Comparison of ENCODE assay signal across 18 cellular contexts in the genomic region with DNA sequence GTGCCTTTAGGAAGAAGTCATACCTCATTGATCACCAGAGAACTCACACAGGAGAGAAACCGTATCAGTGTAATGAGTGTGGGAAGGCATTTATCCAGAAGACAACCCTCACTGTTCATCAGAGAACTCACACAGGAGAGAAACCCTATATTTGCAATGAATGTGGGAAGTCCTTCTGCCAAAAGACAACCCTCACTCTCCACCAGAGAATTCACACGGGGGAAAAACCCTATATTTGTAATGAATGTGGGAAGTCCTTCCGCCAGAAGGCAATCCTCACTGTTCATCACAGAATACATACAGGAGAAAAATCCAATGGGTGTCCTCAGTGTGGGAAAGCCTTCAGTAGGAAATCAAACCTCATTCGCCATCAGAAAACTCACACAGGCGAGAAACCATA. TPM values are rescaled to one million over a fixed set of nuclear protein-coding genes. Genes with fewer than 3 reads are reported as not detected.
DNase-seq lines count a peak whose midpoint lies in the region; ATAC-seq, FAIRE-seq and TF ChIP-seq lines count a peak whose summit lies in the region.
"Had no signal": no experiment of that assay in that cellular context is flagged by ENCODE, and none has a peak within 500 bp of the region (broad histone marks: within the 10 kb centered on the region; RNA-seq: fewer than 3 reads in every experiment).

No MANE protein-coding gene starts in this region.

- TF ChIP-seq EP300 in K562 (IDR thresholded peaks at IDR 0.05; ENCODE audit: low read length) (no peak), stomach (IDR thresholded peaks at IDR 0.05) (no peak)

- no peak overlapping the region for H2BK5ac ChIP-seq in mesendoderm (ENCODE audit: low read length)

- no peak overlapping the region for H2BK120ac ChIP-seq in mesendoderm (ENCODE audit: low read depth, low read length)

- no peak for TF ChIP-seq CTCF in HEK293 (tag by site-specific recombination; IDR thresholded peaks at IDR 0.05)
- TF ChIP-seq CTCF in K562 (IDR thresholded peaks at IDR 0.05 in 2 of 3, conservative IDR thresholded peaks at IDR 0.05 in 1 of 3; ENCODE audit: insufficient read depth in 2 of 3, low read depth in 1 of 3, low read length in 3 of 3) = no peak
- TF ChIP-seq CTCF in stomach (IDR thresholded peaks at IDR 0.05) = no peak

- H3K4me1 ChIP-seq in HEK293 (ENCODE audit: control insufficient read depth, insufficient read depth, low read length) = no peaks in the 10 kb centered on the region
- no peaks in the 10 kb centered on the region for H3K4me1 ChIP-seq in K562 (replicated peaks in 1 of 2; ENCODE audit: control insufficient read depth in 2 of 2, insufficient read depth in 2 of 2, low read length in 2 of 2)
- H3K4me1 ChIP-seq in mesendoderm (ENCODE audit: control insufficient read depth, low read depth, low read length) = no peaks in the 10 kb centered on the region
- H3K4me1 ChIP-seq in stomach = no peaks in the 10 kb centered on the region
- H3K4me1 ChIP-seq: BE2C, Caco-2, HAP-1 had no signal

- H3K18ac ChIP-seq in mesendoderm (ENCODE audit: low read length) = no peak overlapping the region

- no TSS peak for BruUV-seq in K562 (replicated peaks; lab: Mats Ljungman, UMichigan)

- H3K4ac ChIP-seq in mesendoderm (ENCODE audit: low read depth, low read length) = no peak overlapping the region

- no peaks in the 10 kb centered on the region for H3K79me1 ChIP-seq in mesendoderm (ENCODE audit: low read length)

- intact Hi-C loops in K562 (cut with micrococcal nuclease) (no loop called here), stomach (cut with DNase I; ENCODE audit: low total_unique reads) (no loop called here)

- H3K9ac ChIP-seq in K562 (ENCODE audit: insufficient read depth in 1 of 2, low read depth in 2 of 2, low read length in 2 of 2) (no peak overlapping the region), mesendoderm (ENCODE audit: low read length) (no peak overlapping the region)

- no peak for FAIRE-seq in K562 (lab: Jason Lieb, UNC)
- FAIRE-seq: A204.1, GM18507, HTR-8/SVneo had no signal

- H3K9me3 ChIP-seq in HEK293 (ENCODE audit: control insufficient read depth, insufficient read depth, low read depth, low read length) (peaks cover 65% of the 10 kb centered on the region), K562 (replicated peaks; ENCODE audit: control insufficient read depth, insufficient read depth, low read depth, low read length) (no peaks in the 10 kb centered on the region), stomach (peaks cover 57 to 100% (median 96%) of the 10 kb centered on the region in 4 donors)

- in situ Hi-C loops in K562 (cut with MboI) = no loop called here

- no peak overlapping the region for H2BK15ac ChIP-seq in mesendoderm (replicated peaks; ENCODE audit: low read depth)

- no peak overlapping the region for H3K4me2 ChIP-seq in K562 (ENCODE audit: insufficient read depth, low read length)
- no peak overlapping the region for H3K4me2 ChIP-seq in mesendoderm (ENCODE audit: low read length)

- ATAC-seq in K562 = no peak
- ATAC-seq in GM18505 (IDR thresholded peaks at IDR 0.05; ENCODE audit: unreplicated experiment) = no peak
- ATAC-seq: CD8-positive, alpha-beta T cell had no signal

- CTCF ChIA-PET in HEK293 (lab: Yijun Ruan, JAX) = no interaction called here
- CTCF ChIA-PET in K562 (lab: Yijun Ruan, JAX; ENCODE audit: low intra/inter-chr PET ratio) = no interaction called here

- no peaks in the 10 kb centered on the region for H4K20me1 ChIP-seq in K562 (replicated peaks; ENCODE audit: control insufficient read depth, insufficient read depth, low read length)

- no peak overlapping the region for H2AFZ ChIP-seq in K562 (ENCODE audit: low read depth, low read length)

- H3K4me3 ChIP-seq in HEK293 (ENCODE audit: low read depth, low read length) (no peak overlapping the region), K562 (no peak overlapping the region), mesendoderm (ENCODE audit: low read length) (peak overlapping the region; percentile 8), stomach (no peak overlapping the region)
- H3K4me3 ChIP-seq: HAP-1 had no signal

- H4K5ac ChIP-seq in mesendoderm (ENCODE audit: low read length) = no peak overlapping the region

- H3K79me2 ChIP-seq in K562 (ENCODE audit: control insufficient read depth, insufficient read depth, low read length) (no peaks in the 10 kb centered on the region), mesendoderm (ENCODE audit: control insufficient read depth, insufficient read depth, low read length) (no peaks in the 10 kb centered on the region)

- no peak overlapping the region for H3K23ac ChIP-seq in mesendoderm (ENCODE audit: low read length)

- H3K27ac ChIP-seq in HEK293 (ENCODE audit: extremely low read depth, low read depth, low read length) = no peak overlapping the region
- H3K27ac ChIP-seq in K562 (ENCODE audit: extremely low read depth, low read depth, low read length) = no peak overlapping the region
- H3K27ac ChIP-seq in mesendoderm (ENCODE audit: low read depth, low read length) = no peak overlapping the region
- H3K27ac ChIP-seq in temporal lobe (ENCODE audit: low read depth, low read length) = peak overlapping the region; percentile 2
- no peak overlapping the region for H3K27ac ChIP-seq in stomach

- no peaks in the 10 kb centered on the region for H3K9me1 ChIP-seq in K562 (ENCODE audit: control insufficient read depth, insufficient read depth, low read length)

- TF ChIP-seq RAD21 in K562 (CRISPR knock-in tag; conservative IDR thresholded peaks at IDR 0.05 in 1 of 2, IDR thresholded peaks at IDR 0.05 in 1 of 2) = no peak

- H3K36me3 ChIP-seq in HEK293 (ENCODE audit: control insufficient read depth in 2 of 2, insufficient read depth in 1 of 2, low read length in 2 of 2) (peaks cover 45 to 64% of the 10 kb centered on the region in 2 experiments), K562 (ENCODE audit: control insufficient read depth, insufficient read depth, low read length) (no peaks in the 10 kb centered on the region), mesendoderm (ENCODE audit: control insufficient read depth, insufficient read depth, low read length) (no peaks in the 10 kb centered on the region), stomach (peaks cover 0 to 90% (median 29%) of the 10 kb centered on the region in 4 donors)

- DNase-seq in K562 (ENCODE audit: extremely low read depth in 1 of 4, low spot score in 3 of 4) (no peak), mesendoderm (peak; percentile 17), stomach (no peak), NCI-H2196 treated with DMSO at 0.1 percent for 48 hours (lab: John Stamatoyannopoulos, UW; ENCODE audit: unreplicated experiment) (no peak)
- DNase-seq: BE2C; Caco-2; CD8-positive, alpha-beta T cell; DND-41; GDM1; GOT3; KBM-7 had no signal

- no peak overlapping the region for H4K8ac ChIP-seq in mesendoderm (ENCODE audit: low read depth, low read length)

- 3% methylated on average over 5 of the region's 5 CpGs for WGBS in K562 (ENCODE audit: insufficient coverage, low coverage, missing lambda C conversion rate)
- no CpG with 5 or more reads among the region's 5 CpGs for whole genome bisulfite sequencing in mesendoderm (ENCODE audit: extremely low coverage, insufficient coverage, low lambda C conversion rate)
- WGBS in stomach, 5 donors = 89 to 95% (median 92%) methylated on average over 5 of the region's 5 CpGs

- no peak overlapping the region for H2AK5ac ChIP-seq in mesendoderm (ENCODE audit: low read length)

- POLR2A ChIA-PET in HEK293 (lab: Yijun Ruan, JAX) (interaction anchor here (1.5 kb wide), 1 partner anchor 22 kb away, joined by 3 read pairs; the partner anchor contains the start of gene ZNF382), K562 (lab: Yijun Ruan, JAX) (no interaction called here)

- H3K56ac ChIP-seq in mesendoderm (ENCODE audit: low read length) = no peak overlapping the region

- TF ChIP-seq POLR2A in K562 (conservative IDR thresholded peaks at IDR 0.05) = no peak
- no peak for TF ChIP-seq POLR2A in stomach (IDR thresholded peaks at IDR 0.05)
- no peak for TF ChIP-seq POLR2A in GM18505 (IDR thresholded peaks at IDR 0.05; ENCODE audit: borderline replicate concordance, extremely low read depth, insufficient read depth, insufficient read length)

- H3K27me3 ChIP-seq in K562 (ENCODE audit: control insufficient read depth in 2 of 2, insufficient read depth in 2 of 2, low read length in 2 of 2) (no peaks in the 10 kb centered on the region), mesendoderm (ENCODE audit: insufficient read depth, low read length, poor library complexity) (no peaks in the 10 kb centered on the region), stomach (no peaks in the 10 kb centered on the region)
- H3K27me3 ChIP-seq: BE2C had no signal

RNA-seq across cellular contexts. Expression of gene ZNF382, which starts 21.9 kb away (rescaled TPM):
- total RNA-seq in K562 (2011; cell fraction: chromatin; rRNA removed; ENCODE audit: low replicate concordance) = 0.76 and 0.93 TPM in 2 replicates
- 0.53 and 0.67 TPM in 2 replicates for total RNA-seq in K562 (2011; cell fraction: nucleolus; rRNA removed)
- total RNA-seq in K562 (2011; cell fraction: nucleoplasm; rRNA removed) = 0.88 and 1.1 TPM in 2 replicates
- total RNA-seq in K562 (2014; rRNA removed) = 0.27 TPM in 1 of 2 replicates, not detected in the other
- total RNA-seq in K562 (2014; rRNA removed; fragmentation: Illumina TruSeq; extraction: Trizol) = 0.06 and 0.22 TPM in 2 replicates
- total RNA-seq in K562 (2015; rRNA removed; fragmentation: Illumina TruSeq; extraction: Trizol) = 0.08 TPM in 1 of 2 replicates, not detected in the other
- 0.18 TPM in 1 of 2 replicates, not detected in the other for total RNA-seq in K562 (2021)
- polyA plus RNA-seq in K562 (2011; rRNA removed) = 0.10 and 0.14 TPM in 2 replicates
- polyA plus RNA-seq in K562 (2011; cell fraction: cytosol; rRNA removed) = 0.15 TPM in 1 of 2 replicates, not detected in the other
- polyA plus RNA-seq in K562 (2011; cell fraction: nucleus; rRNA removed) = 0.20 and 0.31 TPM in 2 replicates
- polyA plus RNA-seq in K562 (2012) = 0.22 TPM in 1 of 2 replicates, not detected in the other
- polyA plus RNA-seq in K562 (2014; fragmentation: Illumina TruSeq; extraction: Trizol) = not detected in 2 replicates
- polyA plus RNA-seq in K562 (2014; fragmentation: Nextera tagmentation; extraction: Ambion mirVana) = under 1 TPM in 1 of 2 experiments, not detected in 1; 0.04 TPM
- 0.96 TPM in 1 of 2 replicates, not detected in the other for polyA plus RNA-seq in K562 (2014; rRNA removed)
- 0.49 and 0.57 TPM in 2 replicates for polyA minus RNA-seq in K562 (2011; rRNA and poly(A)+ RNA removed)
- not detected in 2 replicates for polyA minus RNA-seq in K562 (2011; cell fraction: cytosol; rRNA and poly(A)+ RNA removed)
- 0.13 and 0.67 TPM in 2 replicates for polyA minus RNA-seq in K562 (2011; cell fraction: nucleus; rRNA and poly(A)+ RNA removed)
- 2.3 TPM for polyA plus RNA-seq in mesendoderm (2013, experiment 1 of 2)
- polyA plus RNA-seq in mesendoderm (2013, experiment 2 of 2) = 2.2 TPM
- 69.3 TPM for total RNA-seq in temporal lobe
- total RNA-seq in stomach = 10 to 100 TPM in 1 of 5 donors, 1 to 10 TPM in 2, under 1 TPM in 2; 0.29 to 14.0 (median 1.2) TPM
- 1 to 10 TPM in 1 of 3 donors, under 1 TPM in 1, not detected in 1; 0.63 to 1.3 TPM for polyA plus RNA-seq in stomach

RNA-seq across cellular contexts. Expression of gene ZNF461, which starts 39.6 kb away (rescaled TPM):
- 0.83 and 8.3 TPM in 2 replicates for total RNA-seq in K562 (2011; cell fraction: chromatin; rRNA removed; ENCODE audit: low replicate concordance)
- total RNA-seq in K562 (2011; cell fraction: nucleolus; rRNA removed) = 2.0 and 2.1 TPM in 2 replicates
- 1.4 and 3.0 TPM in 2 replicates for total RNA-seq in K562 (2011; cell fraction: nucleoplasm; rRNA removed)
- 0.41 and 1.2 TPM in 2 replicates for total RNA-seq in K562 (2014; rRNA removed)
- 0.45 and 0.91 TPM in 2 replicates for total RNA-seq in K562 (2014; rRNA removed; fragmentation: Illumina TruSeq; extraction: Trizol)
- total RNA-seq in K562 (2015; rRNA removed; fragmentation: Illumina TruSeq; extraction: Trizol) = 0.38 and 0.80 TPM in 2 replicates
- 0.20 and 0.45 TPM in 2 replicates for total RNA-seq in K562 (2021)
- 0.15 and 0.74 TPM in 2 replicates for polyA plus RNA-seq in K562 (2011; rRNA removed)
- polyA plus RNA-seq in K562 (2011; cell fraction: cytosol; rRNA removed) = 0.03 and 0.24 TPM in 2 replicates
- 0.26 and 0.41 TPM in 2 replicates for polyA plus RNA-seq in K562 (2011; cell fraction: nucleus; rRNA removed)
- 0.51 and 0.64 TPM in 2 replicates for polyA plus RNA-seq in K562 (2012)
- polyA plus RNA-seq in K562 (2014; fragmentation: Illumina TruSeq; extraction: Trizol) = 0.34 and 0.66 TPM in 2 replicates
- polyA plus RNA-seq in K562 (2014; fragmentation: Nextera tagmentation; extraction: Ambion mirVana) = under 1 TPM; 0.29 to 0.48 TPM
- polyA plus RNA-seq in K562 (2014; rRNA removed) = 0.32 and 0.65 TPM in 2 replicates
- 0.18 and 1.6 TPM in 2 replicates for polyA minus RNA-seq in K562 (2011; rRNA and poly(A)+ RNA removed)
- not detected in 2 replicates for polyA minus RNA-seq in K562 (2011; cell fraction: cytosol; rRNA and poly(A)+ RNA removed)
- 0.40 TPM in 1 of 2 replicates, not detected in the other for polyA minus RNA-seq in K562 (2011; cell fraction: nucleus; rRNA and poly(A)+ RNA removed)
- polyA plus RNA-seq in mesendoderm (2013, experiment 1 of 2) = 2.9 TPM
- 2.8 TPM for polyA plus RNA-seq in mesendoderm (2013, experiment 2 of 2)
- 28.0 TPM for total RNA-seq in temporal lobe
- total RNA-seq in stomach = 10 to 100 TPM in 3 of 5 donors, 1 to 10 TPM in 1, not detected in 1; 4.5 to 24.6 (median 15.5) TPM
- polyA plus RNA-seq in stomach = 1 to 10 TPM; 2.6 to 2.9 (median 2.9) TPM

RNA-seq across cellular contexts. Expression of gene ZNF529, which starts 54.0 kb away (rescaled TPM):
- 12.8 and 40.0 TPM in 2 replicates for total RNA-seq in K562 (2011; cell fraction: chromatin; rRNA removed; ENCODE audit: low replicate concordance)
- total RNA-seq in K562 (2011; cell fraction: nucleolus; rRNA removed) = 7.8 and 12.1 TPM in 2 replicates
- total RNA-seq in K562 (2011; cell fraction: nucleoplasm; rRNA removed) = 24.3 and 35.0 TPM in 2 replicates
- total RNA-seq in K562 (2014; rRNA removed) (4.1 and 5.4 TPM in 2 replicates), K562 (2014; rRNA removed; fragmentation: Illumina TruSeq; extraction: Trizol) (7.9 and 10.5 TPM in 2 replicates), K562 (2015; rRNA removed; fragmentation: Illumina TruSeq; extraction: Trizol) (4.8 and 5.0 TPM in 2 replicates), K562 (2021) (6.2 and 10.4 TPM in 2 replicates), temporal lobe (40.8 TPM), stomach (10 to 100 TPM in 2 of 5 donors, 1 to 10 TPM in 3; 1.4 to 25.2 (median 5.3) TPM)
- polyA plus RNA-seq in K562 (2011; rRNA removed) (12.6 and 13.6 TPM in 2 replicates), K562 (2014; fragmentation: Illumina TruSeq; extraction: Trizol) (6.5 and 6.7 TPM in 2 replicates), K562 (2014; fragmentation: Nextera tagmentation; extraction: Ambion mirVana) (1 to 10 TPM; 2.4 to 3.2 TPM), K562 (2014; rRNA removed) (6.3 and 6.9 TPM in 2 replicates), stomach (1 to 10 TPM; 1.6 to 3.4 (median 2.9) TPM)
- 4.2 and 8.5 TPM in 2 replicates for polyA plus RNA-seq in K562 (2011; cell fraction: cytosol; rRNA removed)
- 19.6 and 20.1 TPM in 2 replicates for polyA plus RNA-seq in K562 (2011; cell fraction: nucleus; rRNA removed)
- 3.9 and 7.0 TPM in 2 replicates for polyA plus RNA-seq in K562 (2012)
- 16.7 and 21.4 TPM in 2 replicates for polyA minus RNA-seq in K562 (2011; rRNA and poly(A)+ RNA removed)
- 6.1 and 6.5 TPM in 2 replicates for polyA minus RNA-seq in K562 (2011; cell fraction: cytosol; rRNA and poly(A)+ RNA removed)
- 6.6 and 8.7 TPM in 2 replicates for polyA minus RNA-seq in K562 (2011; cell fraction: nucleus; rRNA and poly(A)+ RNA removed)
- 7.5 TPM for polyA plus RNA-seq in mesendoderm (2013, experiment 1 of 2)
- 7.7 TPM for polyA plus RNA-seq in mesendoderm (2013, experiment 2 of 2)

Comparison
In these comparisons a context has a peak if more than half of its experiments do, and no peak if none do; other contexts are left out.
1. Of the 44 proteins assayed by ChIP-seq in both K562 and HEK293: peak only in K562: none; only in HEK293: SETDB1, TRIM28 and ZNF274; in both: none; in neither: 41.